In the genomic region with DNA sequence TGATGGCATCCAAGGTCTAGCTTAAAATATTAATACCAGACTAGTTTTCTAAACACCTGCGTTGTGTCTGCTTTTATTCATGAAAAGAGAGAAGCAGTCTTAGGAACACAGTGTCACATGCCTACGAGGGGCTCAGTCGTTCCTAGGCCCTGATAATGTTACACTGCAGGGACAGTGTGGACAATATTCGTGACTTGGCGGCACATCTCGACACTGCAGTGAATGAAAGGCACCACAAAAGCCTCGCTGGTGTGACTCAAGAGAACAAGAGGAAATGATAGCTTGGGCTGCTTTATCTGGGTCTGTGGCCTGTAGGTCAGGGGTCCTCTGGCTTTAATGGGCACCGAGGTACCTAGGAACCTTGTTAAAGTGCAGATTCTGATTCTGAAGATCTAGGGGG, we compare ENCODE assay signal across 17 cellular contexts.
DNase-seq lines count a peak whose midpoint lies in the region; ATAC-seq and TF ChIP-seq lines count a peak whose summit lies in the region.
"Had no signal": no experiment of that assay in that cellular context is flagged by ENCODE, and none has a peak within 500 bp of the region (broad histone marks: within the 10 kb centered on the region; RNA-seq: fewer than 3 reads in every experiment).

No MANE protein-coding gene starts in this region.

- 76 to 87% (median 79%) methylated on average over 7 to 8 of the region's 8 CpGs for WGBS in stomach, 5 donors

- H3K27me3 ChIP-seq in stomach, result no peaks in the 10 kb centered on the region
- H3K27me3 ChIP-seq in upper lobe of right lung, result no peaks in the 10 kb centered on the region
- H3K27me3 ChIP-seq: BLaER1 had no signal

- ATAC-seq in upper lobe of right lung, result no peak
- ATAC-seq: K562 had no signal

- intact Hi-C loops in stomach (cut with DNase I; ENCODE audit: low total_unique reads) (no loop called here), upper lobe of right lung (cut with DNase I) (no loop called here)

- TF ChIP-seq CTCF in brain (conservative IDR thresholded peaks at IDR 0.05) (no peak), nephron progenitor cell (IDR thresholded peaks at IDR 0.05) (no peak), stomach (IDR thresholded peaks at IDR 0.05) (no peak), upper lobe of right lung (IDR thresholded peaks at IDR 0.05) (no peak), GM20000 (IDR thresholded peaks at IDR 0.05; ENCODE audit: extremely low read depth, missing control alignments) (no peak)

- H3K27ac Mint-ChIP-seq in brain, result peak overlapping the region in 4 of 5 experiments; percentile 24 to 93 (median 63)
- H3K27ac Mint-ChIP-seq in nephron progenitor cell, result peak overlapping the region; percentile 32
- H3K27ac Mint-ChIP-seq: CD14-positive monocyte; CD4-positive, alpha-beta memory T cell had no signal

- TF ChIP-seq POLR2A in stomach (IDR thresholded peaks at IDR 0.05), result no peak

- no peak overlapping the region for H3K4me3 ChIP-seq in stomach
- no peak overlapping the region for H3K4me3 ChIP-seq in upper lobe of right lung
- H3K4me3 ChIP-seq: BLaER1, HAP-1, K562 had no signal

- H3K9me3 Mint-ChIP-seq in brain (no peaks in the 10 kb centered on the region), nephron progenitor cell (no peaks in the 10 kb centered on the region)

- H3K9me3 ChIP-seq in stomach (no peaks in the 10 kb centered on the region), upper lobe of right lung (no peaks in the 10 kb centered on the region)
- H3K9me3 ChIP-seq: BLaER1, HAP-1 had no signal

- H3K36me3 Mint-ChIP-seq in brain (peaks cover 87% of the 10 kb centered on the region), nephron progenitor cell (ENCODE audit: low read depth) (peaks cover 67% of the 10 kb centered on the region)
- H3K36me3 Mint-ChIP-seq: CD14-positive monocyte; CD4-positive, alpha-beta memory T cell had no signal

- DNase-seq in nephron progenitor cell, result no peak
- no peak for DNase-seq in stomach
- DNase-seq in NCI-H187 (lab: John Stamatoyannopoulos, UW), result no peak
- DNase-seq in upper lobe of right lung, result no peak
- no peak for DNase-seq in AML-193 (lab: John Stamatoyannopoulos, UW)
- DNase-seq in GM20000 (ENCODE audit: low spot score), result no peak
- DNase-seq: CD4-positive, alpha-beta memory T cell; DMS153; DMS79; GDM1; IMR-90 had no signal

- no peak for TF ChIP-seq EP300 in stomach (IDR thresholded peaks at IDR 0.05)

- H3K4me1 Mint-ChIP-seq in brain, result peaks cover 34% of the 10 kb centered on the region
- H3K4me1 Mint-ChIP-seq in nephron progenitor cell, result peaks cover 51% of the 10 kb centered on the region

- H3K4me1 ChIP-seq in stomach (peaks cover 0 to 44% (median 13%) of the 10 kb centered on the region in 4 donors), upper lobe of right lung (peaks cover 6% of the 10 kb centered on the region)
- H3K4me1 ChIP-seq: BLaER1, HAP-1 had no signal

- H3K27ac ChIP-seq in stomach (peak overlapping the region in 4 of 5 donors; percentile 33 to 89 (median 48)), upper lobe of right lung (no peak overlapping the region)
- H3K27ac ChIP-seq: BLaER1, HL-60 had no signal

- no peaks in the 10 kb centered on the region for H3K27me3 Mint-ChIP-seq in brain
- H3K27me3 Mint-ChIP-seq in nephron progenitor cell (ENCODE audit: low read depth, poor library complexity), result peaks cover 2% of the 10 kb centered on the region
- H3K27me3 Mint-ChIP-seq: CD4-positive, alpha-beta memory T cell had no signal

- peaks cover 4 to 25% (median 14%) of the 10 kb centered on the region in 4 donors for H3K36me3 ChIP-seq in stomach
- H3K36me3 ChIP-seq in upper lobe of right lung, result no peaks in the 10 kb centered on the region
- H3K36me3 ChIP-seq: BLaER1, HAP-1 had no signal

- no peak overlapping the region for H3K4me3 Mint-ChIP-seq in brain
- no peak overlapping the region for H3K4me3 Mint-ChIP-seq in nephron progenitor cell
- H3K4me3 Mint-ChIP-seq: CD14-positive monocyte; CD4-positive, alpha-beta memory T cell had no signal
